27 cellular contexts compared by ENCODE assay signal in the genomic region with DNA sequence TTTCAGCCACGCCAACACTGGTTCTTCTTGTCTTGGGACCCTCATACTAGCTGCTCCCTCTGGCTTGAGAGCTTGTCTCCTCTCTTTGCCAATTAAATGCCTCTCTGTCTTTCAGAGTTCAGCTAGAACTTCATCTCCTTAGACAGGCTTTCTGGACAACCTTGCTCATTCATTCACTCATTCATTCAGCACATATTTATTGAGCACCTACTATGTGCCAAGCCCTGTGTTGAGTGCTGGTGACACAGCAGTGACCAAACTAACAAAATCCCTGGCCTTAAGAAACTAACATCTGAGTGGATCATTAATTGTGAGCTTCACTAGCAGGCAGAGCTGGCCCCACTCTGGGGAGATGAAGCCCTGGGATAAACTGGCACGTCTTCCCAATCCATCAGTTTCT.
"Had no signal": no experiment of that assay in that cellular context is flagged by ENCODE, and none has a peak within 500 bp of the region (broad histone marks: within the 10 kb centered on the region; RNA-seq: fewer than 3 reads in every experiment).

No MANE protein-coding gene starts in this region.

- H3K4me1 Mint-ChIP-seq: mesothelial cell of epicardium; naive B cell; stimulated activated memory B cell treated with anti-CD40 and anti-IgM and Interleukin-4, amounts not matched to agents 10 μg/mL and 1 μg/mL and 100 μg/mL, for 72 hours had no signal

- H3K79me2 ChIP-seq: parathyroid adenoma had no signal

- FAIRE-seq: colon, islet of Langerhans, urothelium cell line had no signal

- H3K9me3 ChIP-seq: gastrocnemius medialis, mucosa of descending colon, spleen, thoracic aorta, tibial nerve, upper lobe of left lung had no signal

- H3K4me1 ChIP-seq: gastrocnemius medialis, parathyroid adenoma, spleen, tibial nerve had no signal

- H3K36me3 Mint-ChIP-seq: mesothelial cell of epicardium; naive B cell; natural killer cell treated with Interleukin-12 subunit alpha and Interleukin-12 subunit beta and Interleukin-15 and Interleukin-18, amount 100 ng/mL, for 72 hours; neural progenitor cell; stimulated activated memory B cell treated with anti-CD40 and anti-IgM and Interleukin-4, amounts not matched to agents 10 μg/mL and 1 μg/mL and 100 μg/mL, for 72 hours had no signal

- H3K4me3 Mint-ChIP-seq: mesothelial cell of epicardium; naive B cell; natural killer cell treated with Interleukin-12 subunit alpha and Interleukin-12 subunit beta and Interleukin-15 and Interleukin-18, amount 100 ng/mL, for 72 hours; neural progenitor cell; stimulated activated memory B cell treated with anti-CD40 and anti-IgM and Interleukin-4, amounts not matched to agents 10 μg/mL and 1 μg/mL and 100 μg/mL, for 72 hours; stimulated activated naive CD8-positive, alpha-beta T cell treated with anti-CD3 and anti-CD28 coated beads, Interleukin-15, Interleukin-2, amounts not matched to agents 100 ng/mL and 50 ng/mL, for 24 hours had no signal

- H2AFZ ChIP-seq: neural progenitor cell, parathyroid adenoma had no signal

- DNase-seq: dorsolateral prefrontal cortex; effector CD4-positive, alpha-beta T cell; foreskin fibroblast; gastrocnemius medialis; head of caudate nucleus; hippocampal formation; kidney glomerular epithelial cell; mesenchymal stem cell; mucosa of descending colon; naive B cell; spleen; stimulated activated CD4-positive, alpha-beta T cell treated with anti-CD3 and anti-CD28 coated beads, Interleukin-4, amount 100 ng/mL, for 4 hours; upper lobe of left lung had no signal

- H3K4me3 ChIP-seq: dorsolateral prefrontal cortex, gastrocnemius medialis, lung, mucosa of descending colon, neural progenitor cell, skin epidermis, spleen, thoracic aorta, tibial nerve, upper lobe of left lung had no signal

- H3K27me3 ChIP-seq: gastrocnemius medialis, neural progenitor cell, upper lobe of left lung had no signal

- H3K4me2 ChIP-seq: neural progenitor cell had no signal

- ATAC-seq: gastrocnemius medialis; mucosa of descending colon; natural killer cell treated with Interleukin-12 subunit alpha and Interleukin-12 subunit beta and Interleukin-15 and Interleukin-18, amount 100 ng/mL, for 72 hours; stimulated activated memory B cell treated with anti-CD40 and anti-IgM and Interleukin-4, amounts not matched to agents 10 μg/mL and 1 μg/mL and 100 μg/mL, for 72 hours had no signal

- H3K9ac ChIP-seq: neural progenitor cell, parathyroid adenoma had no signal

- H3K27ac Mint-ChIP-seq: mesothelial cell of epicardium; naive B cell; natural killer cell treated with Interleukin-12 subunit alpha and Interleukin-12 subunit beta and Interleukin-15 and Interleukin-18, amount 100 ng/mL, for 72 hours; progenitor cell of endocrine pancreas; stimulated activated memory B cell treated with anti-CD40 and anti-IgM and Interleukin-4, amounts not matched to agents 10 μg/mL and 1 μg/mL and 100 μg/mL, for 72 hours; stimulated activated naive CD8-positive, alpha-beta T cell treated with anti-CD3 and anti-CD28 coated beads, Interleukin-15, Interleukin-2, amounts not matched to agents 100 ng/mL and 50 ng/mL, for 24 hours had no signal

- H3K36me3 ChIP-seq: gastrocnemius medialis, neural progenitor cell, spleen, thoracic aorta, tibial nerve, upper lobe of left lung had no signal

- H3K9me3 Mint-ChIP-seq: mesothelial cell of epicardium; naive B cell; natural killer cell treated with Interleukin-12 subunit alpha and Interleukin-12 subunit beta and Interleukin-15 and Interleukin-18, amount 100 ng/mL, for 72 hours; neural progenitor cell; stimulated activated memory B cell treated with anti-CD40 and anti-IgM and Interleukin-4, amounts not matched to agents 10 μg/mL and 1 μg/mL and 100 μg/mL, for 72 hours; stimulated activated naive CD8-positive, alpha-beta T cell treated with anti-CD3 and anti-CD28 coated beads, Interleukin-15, Interleukin-2, amounts not matched to agents 100 ng/mL and 50 ng/mL, for 24 hours had no signal

- H3K27ac ChIP-seq: dorsolateral prefrontal cortex, gastrocnemius medialis, neural progenitor cell, parathyroid adenoma, spleen, thoracic aorta, tibial nerve, upper lobe of left lung had no signal
